Comparison of ENCODE assay signal across 9 cellular contexts in the genomic region with DNA sequence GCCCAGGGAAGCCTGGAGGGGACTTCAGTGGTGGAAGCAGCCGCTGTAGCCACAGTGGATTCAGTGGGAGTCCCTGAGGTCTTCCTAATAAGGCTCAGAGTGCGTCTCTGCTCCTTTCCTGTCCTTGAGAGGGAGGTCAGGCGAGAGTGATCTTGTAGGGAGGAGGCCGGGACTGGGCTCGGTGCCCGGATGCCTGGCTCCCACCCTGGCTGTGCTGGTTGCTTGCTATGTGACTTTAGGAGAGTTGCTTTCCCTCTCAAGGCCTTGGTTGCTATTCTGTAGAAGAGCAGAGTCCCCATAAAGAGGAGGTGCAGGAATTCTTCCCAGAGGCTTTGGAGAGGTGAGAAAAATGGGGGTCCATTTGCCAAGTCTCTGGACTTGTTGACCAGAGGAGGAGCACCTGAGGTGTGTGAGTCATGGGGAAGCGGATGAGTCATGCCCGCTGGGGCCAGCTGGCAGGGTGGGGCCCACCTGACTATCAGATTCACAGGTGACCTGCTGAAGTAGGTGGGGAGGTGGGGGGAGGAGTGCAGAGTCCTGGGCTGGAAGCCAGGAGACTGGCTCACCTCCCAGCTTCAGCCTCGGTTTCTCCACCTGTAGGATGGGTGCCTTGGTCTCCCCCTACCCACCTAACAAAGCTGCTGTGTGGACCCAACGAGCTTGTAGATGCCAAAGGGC. TPM values are rescaled to one million over a fixed set of nuclear protein-coding genes. Genes with fewer than 3 reads are reported as not detected.
DNase-seq lines count a peak whose midpoint lies in the region; ATAC-seq and TF ChIP-seq lines count a peak whose summit lies in the region.
"Had no signal": no experiment of that assay in that cellular context is flagged by ENCODE, and none has a peak within 500 bp of the region (broad histone marks: within the 10 kb centered on the region; RNA-seq: fewer than 3 reads in every experiment).

No MANE protein-coding gene starts in this region.

- H3K27me3 ChIP-seq in PC-9 (ENCODE audit: insufficient read depth, low read depth) (no peaks in the 10 kb centered on the region), foreskin keratinocyte (no peaks in the 10 kb centered on the region)
- H3K27me3 ChIP-seq in CD4-positive, alpha-beta memory T cell (ENCODE audit: insufficient read depth, low read length): no peaks in the 10 kb centered on the region

- peak overlapping the region; percentile 14 for H3K27ac Mint-ChIP-seq in progenitor cell of endocrine pancreas
- H3K27ac Mint-ChIP-seq in CD4-positive, alpha-beta memory T cell: peak overlapping the region in 1 of 7 donors; percentile 9
- H3K27ac Mint-ChIP-seq: activated naive CD4-positive, alpha-beta T cell treated with anti-CD3 and anti-CD28 coated beads, Interleukin-2, amount 50 U/mL, for 24 hours had no signal

- H3K9me3 ChIP-seq in PC-9 (ENCODE audit: insufficient read depth, low read depth): no peaks in the 10 kb centered on the region
- no peaks in the 10 kb centered on the region for H3K9me3 ChIP-seq in CD4-positive, alpha-beta memory T cell (ENCODE audit: control insufficient read depth in 1 of 2, low read length in 2 of 2)

- H3K4me3 Mint-ChIP-seq in progenitor cell of endocrine pancreas (ENCODE audit: low read depth): no peak overlapping the region
- H3K4me3 Mint-ChIP-seq in CD4-positive, alpha-beta memory T cell: no peak overlapping the region
- H3K4me3 Mint-ChIP-seq: activated naive CD4-positive, alpha-beta T cell treated with anti-CD3 and anti-CD28 coated beads, Interleukin-2, amount 50 U/mL, for 24 hours had no signal

- no peaks in the 10 kb centered on the region for H3K9me2 ChIP-seq in PC-9 (ENCODE audit: insufficient read depth)

- TF ChIP-seq CTCF in PC-9 (conservative IDR thresholded peaks at IDR 0.05): no peak; the same call in 1 of the 2 replicates
- peak; percentile 30 for TF ChIP-seq CTCF in foreskin keratinocyte (conservative IDR thresholded peaks at IDR 0.05)
- no peak for TF ChIP-seq CTCF in progenitor cell of endocrine pancreas (IDR thresholded peaks at IDR 0.05; ENCODE audit: unreplicated experiment)

- H3K4me3 ChIP-seq in PC-9: no peak overlapping the region
- no peak overlapping the region for H3K4me3 ChIP-seq in CD4-positive, alpha-beta memory T cell (ENCODE audit: low read length in 2 of 2)

- peak overlapping the region; percentile 59 for H3K4me2 ChIP-seq in PC-9

- H3K27ac ChIP-seq in PC-9 (peak overlapping the region; percentile 86), foreskin keratinocyte (peak overlapping the region; percentile 81)
- no peak overlapping the region for H3K27ac ChIP-seq in CD4-positive, alpha-beta memory T cell (ENCODE audit: low read depth, low read length)

- no peaks in the 10 kb centered on the region for H3K79me2 ChIP-seq in PC-9 (ENCODE audit: low read depth)

- DNase-seq in Daoy (ENCODE audit: low read depth): peak; percentile 90
- peak; percentile 96 to 98 for DNase-seq in PC-9
- DNase-seq in foreskin keratinocyte: peak; percentile 90 to 95
- DNase-seq in progenitor cell of endocrine pancreas (ENCODE audit: low spot score, unreplicated experiment): no peak
- DNase-seq in CD4-positive, alpha-beta memory T cell: no peak
- DNase-seq in NCI-H524 (lab: John Stamatoyannopoulos, UW): no peak
- no peak for DNase-seq in NK-92 (lab: John Stamatoyannopoulos, UW; ENCODE audit: unreplicated experiment)
- DNase-seq in NCI-H1436 treated with DMSO at 0.1 percent for 48 hours (lab: John Stamatoyannopoulos, UW): no peak

- peaks cover 2% of the 10 kb centered on the region for H3K36me3 Mint-ChIP-seq in progenitor cell of endocrine pancreas (ENCODE audit: insufficient read depth)
- no peaks in the 10 kb centered on the region for H3K36me3 Mint-ChIP-seq in CD4-positive, alpha-beta memory T cell

- intact Hi-C loops in PC-9 (cut with micrococcal nuclease; ENCODE audit: unreplicated experiment): loop anchor here (5.0 to 10.0 kb wide), 4 partner anchors 91 to 547 kb away; a partner anchor contains a TSS
- intact Hi-C loops in CD4-positive, alpha-beta memory T cell (cut with micrococcal nuclease): no loop called here

- peaks cover 10% of the 10 kb centered on the region for H3K4me1 Mint-ChIP-seq in progenitor cell of endocrine pancreas (ENCODE audit: low read depth)
- H3K4me1 Mint-ChIP-seq in CD4-positive, alpha-beta memory T cell: peaks cover 1 to 5% (median 4%) of the 10 kb centered on the region in 4 donors

- BruUV-seq in PC-9 (replicated peaks; lab: Mats Ljungman, UMichigan): no TSS peak

- H3K4me1 ChIP-seq in PC-9 (replicated peaks; ENCODE audit: insufficient read depth) (peaks cover 83% of the 10 kb centered on the region), foreskin keratinocyte (peaks cover 61% of the 10 kb centered on the region)
- H3K4me1 ChIP-seq in CD4-positive, alpha-beta memory T cell (ENCODE audit: insufficient read depth, low read length): no peaks in the 10 kb centered on the region

- CTCF ChIA-PET in PC-9 (lab: Charles Lee): interaction anchor here (0.8 to 2.8 kb wide), 3 partner anchors 13 to 551 kb away, joined by 3 to 11 read pairs (median 9); a partner anchor contains a TSS
- CTCF ChIA-PET in CD4-positive, alpha-beta memory T cell (lab: Charles Lee; ENCODE audit: partially characterized antibody): interaction anchor here (0.7 to 1.0 kb wide), 2 partner anchors 38 to 117 kb away, joined by 3 to 4 read pairs; no protein-coding TSS in a partner anchor

- H4K20me1 ChIP-seq in PC-9 (ENCODE audit: insufficient read depth): no peaks in the 10 kb centered on the region

- POLR2A ChIA-PET in PC-9 (lab: Charles Lee; ENCODE audit: unreplicated experiment): interaction anchor here (0.5 to 0.6 kb wide), 4 partner anchors 22 to 1547 kb away, joined by 3 to 10 read pairs (median 3); a partner anchor contains a TSS
- POLR2A ChIA-PET in CD4-positive, alpha-beta memory T cell (lab: Charles Lee; ENCODE audit: partially characterized antibody): no interaction called here

- H3K36me3 ChIP-seq in PC-9 (ENCODE audit: low read depth): no peaks in the 10 kb centered on the region
- no peaks in the 10 kb centered on the region for H3K36me3 ChIP-seq in CD4-positive, alpha-beta memory T cell (ENCODE audit: insufficient read depth, low read length)

- H3K9me3 Mint-ChIP-seq in progenitor cell of endocrine pancreas (ENCODE audit: low read depth): no peaks in the 10 kb centered on the region
- H3K9me3 Mint-ChIP-seq in CD4-positive, alpha-beta memory T cell: no peaks in the 10 kb centered on the region
- H3K9me3 Mint-ChIP-seq: activated naive CD4-positive, alpha-beta T cell treated with anti-CD3 and anti-CD28 coated beads, Interleukin-2, amount 50 U/mL, for 24 hours had no signal

- peak overlapping the region; percentile 29; the same call in 1 of the 2 replicates for H2AFZ ChIP-seq in PC-9

- peak; percentile 61 for ATAC-seq in foreskin keratinocyte

- peaks cover 13% of the 10 kb centered on the region for H3K27me3 Mint-ChIP-seq in progenitor cell of endocrine pancreas
- no peaks in the 10 kb centered on the region for H3K27me3 Mint-ChIP-seq in CD4-positive, alpha-beta memory T cell
- H3K27me3 Mint-ChIP-seq: activated naive CD4-positive, alpha-beta T cell treated with anti-CD3 and anti-CD28 coated beads, Interleukin-2, amount 50 U/mL, for 24 hours had no signal

- peaks cover 61% of the 10 kb centered on the region for H3F3A ChIP-seq in PC-9 (ENCODE audit: insufficient read depth, low read depth)

RNA-seq across cellular contexts. Expression of a gene that starts 13.8 kb away (rescaled TPM):
- 94.4 and 95.2 TPM in 2 replicates for total RNA-seq in Daoy (2014; rRNA removed; shearing (Covaris generic))
- total RNA-seq in PC-9 (2021) (135 and 207 TPM in 2 replicates), foreskin keratinocyte (124 and 235 TPM in 2 replicates), progenitor cell of endocrine pancreas (35.0 and 41.4 TPM in 2 replicates)
- polyA plus RNA-seq in foreskin keratinocyte: 97.5 and 176 TPM in 2 replicates
- 1 to 10 TPM; 7.8 to 8.7 TPM for total RNA-seq in CD4-positive, alpha-beta memory T cell
- polyA plus RNA-seq in CD4-positive, alpha-beta memory T cell: 1 to 10 TPM; 1.9 to 4.1 TPM

Comparison
In these comparisons a context has a peak if more than half of its experiments do, and no peak if none do; other contexts are left out.
1. DNase-seq: peak in Daoy (single experiment), PC-9 (2 of 2) and foreskin keratinocyte (2 of 2); none in progenitor cell of endocrine pancreas (single experiment), CD4-positive, alpha-beta memory T cell (0 of 5), NCI-H524 (0 of 2), NK-92 (single experiment) and NCI-H1436 treated with DMSO at 0.1 percent for 48 hours (single experiment).